In the genomic region with DNA sequence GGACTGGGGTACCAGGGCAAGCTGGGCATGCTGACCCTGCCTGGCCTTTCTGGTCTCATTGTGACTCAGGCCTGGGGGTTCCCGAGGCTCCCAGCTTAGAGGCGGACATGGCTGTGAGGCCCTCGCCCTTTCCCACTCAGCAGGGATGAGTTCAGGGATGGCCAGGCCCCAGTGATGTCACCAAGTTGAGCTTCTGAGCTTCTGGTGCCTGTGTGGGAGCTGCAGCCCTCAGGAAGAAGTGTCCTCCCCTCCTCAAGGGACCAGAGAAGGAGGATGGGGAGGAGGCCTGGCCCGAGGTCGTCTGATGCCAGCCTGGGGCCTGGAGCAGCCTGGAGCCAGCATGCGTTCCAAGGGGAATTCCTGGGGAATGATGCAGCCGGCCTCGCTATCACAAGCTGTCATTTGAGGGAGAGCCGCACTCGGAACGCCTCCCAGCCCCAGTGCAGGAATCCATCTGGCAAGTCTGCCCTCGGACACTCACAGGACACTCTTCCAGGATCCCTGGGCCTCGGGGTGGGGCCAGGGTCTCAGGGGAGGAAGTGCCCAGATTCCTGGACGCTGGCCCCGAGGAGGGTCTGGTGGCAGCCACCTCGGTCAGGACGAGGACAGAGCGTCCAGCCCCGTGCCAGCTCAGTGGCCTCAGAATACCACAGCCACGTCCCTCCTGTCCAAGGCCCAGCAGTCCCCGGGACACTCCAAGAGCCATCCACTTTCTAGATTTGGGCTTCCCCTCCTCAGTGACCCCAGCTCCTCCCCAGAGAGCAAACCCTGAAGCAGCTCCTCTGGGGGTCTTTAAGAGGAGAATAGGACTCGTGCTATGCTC, we compare ENCODE assay signal across 9 cellular contexts.
DNase-seq lines count a peak whose midpoint lies in the region; ATAC-seq and TF ChIP-seq lines count a peak whose summit lies in the region.
"Had no signal": no experiment of that assay in that cellular context is flagged by ENCODE, and none has a peak within 500 bp of the region (broad histone marks: within the 10 kb centered on the region; RNA-seq: fewer than 3 reads in every experiment).

No MANE protein-coding gene starts in this region.

- WGBS in tibial nerve, 2 donors: 30 to 33% methylated on average over 15 to 17 of the region's 22 CpGs

- H3K4me1 Mint-ChIP-seq in chondrocyte (ENCODE audit: low read depth): peaks cover 59% of the 10 kb centered on the region
- H3K4me1 Mint-ChIP-seq in activated T-cell treated with anti-CD3 and anti-CD28 coated beads, Interleukin-2, amount 50 U/mL, for 24 hours (ENCODE audit: low read depth): no peaks in the 10 kb centered on the region

- peak overlapping the region; percentile 92 for H3K27ac Mint-ChIP-seq in chondrocyte (ENCODE audit: unreplicated experiment)
- H3K27ac Mint-ChIP-seq in activated T-cell treated with anti-CD3 and anti-CD28 coated beads, Interleukin-2, amount 50 U/mL, for 24 hours: no peak overlapping the region

- no peak for TF ChIP-seq EP300 in tibial nerve (IDR thresholded peaks at IDR 0.05)

- DNase-seq in HS-27A (ENCODE audit: low read depth) (peak; percentile 79), chondrocyte (ENCODE audit: low spot score) (no peak), left lobe of liver (ENCODE audit: low spot score) (no peak), tibial nerve (ENCODE audit: low spot score in 2 of 2) (no peak), iPS-NIHi11 (ENCODE audit: low spot score) (no peak)
- no peak for DNase-seq in activated T-cell treated with anti-CD3 and anti-CD28 coated beads, Interleukin-2, amount 50 U/mL, for 24 hours
- DNase-seq in activated effector memory CD4-positive, alpha-beta T cell treated with Interleukin-2 at 50 U/mL for 16 hours: no peak
- DNase-seq: activated CD4-positive, alpha-beta T cell treated with anti-CD3 and anti-CD28 coated beads, Interleukin-2, amount 50 U/mL, for 4 hours had no signal

- no peaks in the 10 kb centered on the region for H3K9me3 ChIP-seq in tibial nerve

- ATAC-seq in left lobe of liver (peak; percentile 11), GM21526 (IDR thresholded peaks at IDR 0.05; ENCODE audit: low FRiP score, unreplicated experiment) (no peak)

- H3K9me3 Mint-ChIP-seq in chondrocyte (ENCODE audit: low read depth): no peaks in the 10 kb centered on the region
- no peaks in the 10 kb centered on the region for H3K9me3 Mint-ChIP-seq in activated T-cell treated with anti-CD3 and anti-CD28 coated beads, Interleukin-2, amount 50 U/mL, for 24 hours

- TF ChIP-seq POLR2A in tibial nerve (IDR thresholded peaks at IDR 0.05): no peak

- H3K36me3 Mint-ChIP-seq in chondrocyte (ENCODE audit: low read depth): no peaks in the 10 kb centered on the region
- no peaks in the 10 kb centered on the region for H3K36me3 Mint-ChIP-seq in activated T-cell treated with anti-CD3 and anti-CD28 coated beads, Interleukin-2, amount 50 U/mL, for 24 hours (ENCODE audit: low read depth)

- peaks cover 0 to 60% (median 33%) of the 10 kb centered on the region in 4 donors for H3K4me1 ChIP-seq in tibial nerve

- peak overlapping the region in 3 of 4 donors; percentile 59 to 92 (median 90) for H3K27ac ChIP-seq in tibial nerve

- H3K27me3 ChIP-seq in tibial nerve: no peaks in the 10 kb centered on the region

- no peaks in the 10 kb centered on the region for H3K27me3 Mint-ChIP-seq in chondrocyte (ENCODE audit: low read depth)
- no peaks in the 10 kb centered on the region for H3K27me3 Mint-ChIP-seq in activated T-cell treated with anti-CD3 and anti-CD28 coated beads, Interleukin-2, amount 50 U/mL, for 24 hours

- H3K4me3 Mint-ChIP-seq in chondrocyte (ENCODE audit: unreplicated experiment): no peak overlapping the region
- H3K4me3 Mint-ChIP-seq in activated T-cell treated with anti-CD3 and anti-CD28 coated beads, Interleukin-2, amount 50 U/mL, for 24 hours: no peak overlapping the region

- no peak overlapping the region for H3K4me3 ChIP-seq in tibial nerve

- H3K36me3 ChIP-seq in tibial nerve: no peaks in the 10 kb centered on the region

- TF ChIP-seq CTCF in chondrocyte (IDR thresholded peaks at IDR 0.05): no peak
- no peak for TF ChIP-seq CTCF in tibial nerve (IDR thresholded peaks at IDR 0.05)
